Comparison of ENCODE assay signal across 1 cellular context in the genomic region with DNA sequence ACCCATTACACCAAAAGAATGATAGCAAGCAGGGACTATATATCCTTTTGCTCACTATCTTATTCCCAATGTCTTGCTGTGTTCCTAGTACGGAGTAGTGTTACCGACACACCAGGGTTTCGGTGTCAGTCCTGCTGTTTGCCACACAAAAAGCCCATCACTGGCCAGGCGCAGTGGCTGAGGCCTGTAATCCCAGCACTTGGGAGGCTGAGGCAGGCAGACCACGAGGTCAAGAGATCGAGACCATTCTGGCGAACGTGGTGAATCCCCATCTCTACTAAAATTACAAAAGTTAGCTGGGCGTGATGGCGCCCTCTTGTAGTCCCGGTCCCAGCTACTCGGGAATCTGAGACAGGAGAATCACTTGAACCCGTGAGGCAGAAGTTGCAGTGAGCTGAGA.
TF ChIP-seq lines count a peak whose summit lies in the region.

No MANE protein-coding gene starts in this region.

TF ChIP-seq in GM23338, 12 proteins besides CTCF, POLR2A, EP300 and RAD21 (continued from another document):
- TF ChIP-seq JUNB (IDR thresholded peaks at IDR 0.05; ENCODE audit: unreplicated experiment) (no peak), EZH2 (IDR thresholded peaks at IDR 0.05; ENCODE audit: low read depth, unreplicated experiment) (no peak)
